20 cellular contexts compared by ENCODE assay signal in genomic region chr15:63329567-63330350, GRCh38. TPM values are rescaled to one million over a fixed set of nuclear protein-coding genes. Genes with fewer than 3 reads are reported as not detected.
A peak's percentile ranks its signal among the peaks of the same experiment; 100 is the strongest.
DNase-seq lines count a peak whose midpoint lies in the region; ATAC-seq lines count a peak whose summit lies in the region.
"Had no signal": no experiment of that assay in that cellular context is flagged by ENCODE, and none has a peak within 500 bp of the region (broad histone marks: within the 10 kb centered on the region; RNA-seq: fewer than 3 reads in every experiment).

No MANE protein-coding gene starts in this region.

- H4K91ac ChIP-seq in neuronal stem cell (ENCODE audit: low read depth, low read length, poor library complexity) = no peak overlapping the region

- DNase-seq in DMS53 (lab: John Stamatoyannopoulos, UW) = peak; percentile 49
- no peak for DNase-seq in DMS53 treated with DMSO at 0.1 percent for 48 hours (lab: John Stamatoyannopoulos, UW; ENCODE audit: unreplicated experiment)
- peak; percentile 44 for DNase-seq in NCI-H510A treated with DMSO at 0.1 percent for 48 hours (lab: John Stamatoyannopoulos, UW)
- DNase-seq in ecto neural progenitor cell (ENCODE audit: low spot score) = peak; percentile 40
- DNase-seq in neuronal stem cell (ENCODE audit: low spot score) = no peak
- no peak for DNase-seq in NAMALWA (ENCODE audit: low spot score)
- DNase-seq in NCI-H526 (lab: John Stamatoyannopoulos, UW) = no peak
- DNase-seq: AML-193, NCI-H1048, NCI-H1436 treated with DMSO at 0.1 percent for 48 hours, NCI-H2081 treated with DMSO at 0.1 percent for 48 hours, NCI-H2227 treated with DMSO at 0.1 percent for 48 hours, NCI-H524 treated with DMSO at 0.1 percent for 48 hours, PC-9 had no signal

- H3K4me1 ChIP-seq in neuronal stem cell (ENCODE audit: control insufficient read depth in 2 of 2, insufficient read depth in 1 of 2, low read depth in 1 of 2, low read length in 2 of 2) = no peaks in the 10 kb centered on the region

- H2BK120ac ChIP-seq in neuronal stem cell (ENCODE audit: low read depth, low read length) = peak overlapping the region; percentile 35

- peak overlapping the region; percentile 88 for H2AK5ac ChIP-seq in neuronal stem cell (ENCODE audit: low read depth, low read length)

- H3K4me2 ChIP-seq in neuronal stem cell (ENCODE audit: insufficient read depth, low read length, poor library complexity, severe bottlenecking) = no peak overlapping the region
- H3K4me2 ChIP-seq: GM23338, KMS-11, PC-9 had no signal

- H3K14ac ChIP-seq in neuronal stem cell (ENCODE audit: low read length) = no peak overlapping the region

- WGBS in neuronal stem cell (ENCODE audit: extremely low coverage in 2 of 2, insufficient read length in 2 of 2, insufficient replicate concordance in 1 of 2), 2 donors = no CpG with 5 or more reads among the region's 5 CpGs

- H3K79me1 ChIP-seq in neuronal stem cell (ENCODE audit: low read depth, low read length) = no peaks in the 10 kb centered on the region

- H2BK5ac ChIP-seq in neuronal stem cell (ENCODE audit: low read length) = no peak overlapping the region

- no peaks in the 10 kb centered on the region for H3K36me3 ChIP-seq in neuronal stem cell (replicated peaks in 1 of 2; ENCODE audit: control insufficient read depth in 2 of 2, insufficient read depth in 2 of 2, low read length in 2 of 2)
- H3K36me3 ChIP-seq: SJSA1 had no signal

- peak overlapping the region; percentile 21 for H2BK15ac ChIP-seq in neuronal stem cell (ENCODE audit: low read length)

- H3K9ac ChIP-seq in neuronal stem cell (ENCODE audit: low read depth, low read length, poor library complexity) = no peak overlapping the region
- H3K9ac ChIP-seq: KMS-11 had no signal

- no peaks in the 10 kb centered on the region for H3K27me3 ChIP-seq in neuronal stem cell (ENCODE audit: control insufficient read depth in 3 of 3, insufficient read depth in 3 of 3, low read depth in 1 of 3, low read length in 3 of 3)
- H3K27me3 ChIP-seq: SJSA1 had no signal

- no peak overlapping the region for H4K8ac ChIP-seq in neuronal stem cell (ENCODE audit: low read depth, low read length)

- no peak overlapping the region for H2AFZ ChIP-seq in neuronal stem cell (ENCODE audit: low read length)
- H2AFZ ChIP-seq: GM23338, PC-9 had no signal

- no peak overlapping the region for H3K18ac ChIP-seq in neuronal stem cell (ENCODE audit: low read length)

- no peak overlapping the region for H2BK12ac ChIP-seq in neuronal stem cell (ENCODE audit: low read length)

- ATAC-seq in HG03039 (IDR thresholded peaks at IDR 0.05; ENCODE audit: unreplicated experiment) = no peak
- ATAC-seq: GM23338 had no signal

- H3K27ac ChIP-seq in neuronal stem cell (replicated peaks; ENCODE audit: low read length) = no peak overlapping the region
- H3K27ac ChIP-seq: 22Rv1, KMS-11, PC-9, SJSA1 had no signal

- H3K9me3 ChIP-seq in neuronal stem cell (replicated peaks in 1 of 2; ENCODE audit: control insufficient read depth in 2 of 2, insufficient read depth in 1 of 2, low read depth in 1 of 2, low read length in 2 of 2) = no peaks in the 10 kb centered on the region
- H3K9me3 ChIP-seq: SJSA1 had no signal

- no peak overlapping the region for H3K4ac ChIP-seq in neuronal stem cell (ENCODE audit: low read length)

- H3K23ac ChIP-seq in neuronal stem cell (ENCODE audit: low read depth, low read length, poor library complexity) = no peak overlapping the region

- H3K4me3 ChIP-seq in neuronal stem cell (ENCODE audit: low read length in 2 of 2) = no peak overlapping the region
- H3K4me3 ChIP-seq: GM23338, PC-9, SJSA1 had no signal

RNA-seq across cellular contexts. Expression of gene CA12, which starts 51.9 kb away (rescaled TPM):
- 0.43 TPM for polyA plus RNA-seq in neuronal stem cell (2013, experiment 1 of 2)
- 0.46 TPM for polyA plus RNA-seq in neuronal stem cell (2013, experiment 2 of 2)
- polyA plus RNA-seq: CD14-positive monocyte had no signal

RNA-seq across cellular contexts. Expression of gene APH1B, which starts 52.4 kb away (rescaled TPM):
- polyA plus RNA-seq in neuronal stem cell (2013, experiment 1 of 2) = 3.6 TPM
- 3.9 TPM for polyA plus RNA-seq in neuronal stem cell (2013, experiment 2 of 2)

Comparison
In these comparisons a context has a peak if more than half of its experiments do, and no peak if none do; other contexts are left out.
1. DNase-seq: peak in DMS53 (single experiment), NCI-H510A treated with DMSO at 0.1 percent for 48 hours (single experiment) and ecto neural progenitor cell (single experiment); none in DMS53 treated with DMSO at 0.1 percent for 48 hours (single experiment), neuronal stem cell (single experiment), NAMALWA (single experiment) and NCI-H526 (0 of 2).